In the genomic region with DNA sequence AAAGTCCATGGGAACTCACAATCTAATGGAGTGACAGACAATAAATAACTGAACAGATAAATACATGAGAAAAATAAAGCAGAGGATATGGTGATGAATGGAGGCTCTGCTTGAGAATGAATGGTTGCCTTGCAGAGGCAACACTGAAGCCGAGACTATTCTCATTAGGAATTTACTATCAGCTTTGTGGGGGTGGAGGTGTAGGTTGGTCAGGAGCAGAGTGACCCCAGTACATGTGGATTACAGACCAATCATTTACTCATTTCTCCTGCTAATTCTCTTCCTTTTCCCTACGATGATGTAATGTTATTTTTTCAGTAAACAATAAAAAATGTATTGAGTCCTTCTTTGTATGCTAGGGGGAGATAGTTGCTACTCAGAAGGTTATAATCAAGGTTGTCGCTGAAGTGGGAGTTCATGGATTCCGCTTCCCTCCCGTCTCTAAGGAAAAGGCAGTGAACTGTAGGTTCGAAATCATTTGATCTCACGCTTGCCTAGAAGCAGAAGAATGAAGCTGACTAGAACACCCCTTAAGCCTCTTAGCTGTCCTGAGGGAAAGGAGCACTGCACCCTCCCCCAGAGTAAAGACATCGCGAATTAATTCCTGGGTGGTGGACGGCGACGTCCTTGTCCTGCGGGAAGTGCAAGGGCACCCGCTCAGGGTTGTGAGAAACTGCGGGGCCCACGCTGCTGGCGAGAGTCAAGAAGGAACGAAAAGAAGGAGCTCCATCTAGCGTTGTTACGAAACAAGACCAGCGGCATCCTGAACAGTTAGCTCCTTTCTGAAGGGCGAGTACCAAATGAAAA, we compare ENCODE assay signal across 1 cellular context.
A peak's percentile ranks its signal among the peaks of the same experiment; 100 is the strongest.
TF ChIP-seq lines count a peak whose summit lies in the region.

No MANE protein-coding gene starts in this region.

TF ChIP-seq in GM12878, 131 proteins besides CTCF, POLR2A, EP300 and RAD21 (continued from another document):
- no peak for TF ChIP-seq TCF3 (IDR thresholded peaks at IDR 0.05; ENCODE audit: borderline replicate concordance, insufficient read depth, low read depth, low read length)
- peak; percentile 38; the same call in 1 of the 2 replicates for TF ChIP-seq MXI1 (IDR thresholded peaks at IDR 0.05; ENCODE audit: low read depth, low read length)
- TF ChIP-seq, protein P1, sequence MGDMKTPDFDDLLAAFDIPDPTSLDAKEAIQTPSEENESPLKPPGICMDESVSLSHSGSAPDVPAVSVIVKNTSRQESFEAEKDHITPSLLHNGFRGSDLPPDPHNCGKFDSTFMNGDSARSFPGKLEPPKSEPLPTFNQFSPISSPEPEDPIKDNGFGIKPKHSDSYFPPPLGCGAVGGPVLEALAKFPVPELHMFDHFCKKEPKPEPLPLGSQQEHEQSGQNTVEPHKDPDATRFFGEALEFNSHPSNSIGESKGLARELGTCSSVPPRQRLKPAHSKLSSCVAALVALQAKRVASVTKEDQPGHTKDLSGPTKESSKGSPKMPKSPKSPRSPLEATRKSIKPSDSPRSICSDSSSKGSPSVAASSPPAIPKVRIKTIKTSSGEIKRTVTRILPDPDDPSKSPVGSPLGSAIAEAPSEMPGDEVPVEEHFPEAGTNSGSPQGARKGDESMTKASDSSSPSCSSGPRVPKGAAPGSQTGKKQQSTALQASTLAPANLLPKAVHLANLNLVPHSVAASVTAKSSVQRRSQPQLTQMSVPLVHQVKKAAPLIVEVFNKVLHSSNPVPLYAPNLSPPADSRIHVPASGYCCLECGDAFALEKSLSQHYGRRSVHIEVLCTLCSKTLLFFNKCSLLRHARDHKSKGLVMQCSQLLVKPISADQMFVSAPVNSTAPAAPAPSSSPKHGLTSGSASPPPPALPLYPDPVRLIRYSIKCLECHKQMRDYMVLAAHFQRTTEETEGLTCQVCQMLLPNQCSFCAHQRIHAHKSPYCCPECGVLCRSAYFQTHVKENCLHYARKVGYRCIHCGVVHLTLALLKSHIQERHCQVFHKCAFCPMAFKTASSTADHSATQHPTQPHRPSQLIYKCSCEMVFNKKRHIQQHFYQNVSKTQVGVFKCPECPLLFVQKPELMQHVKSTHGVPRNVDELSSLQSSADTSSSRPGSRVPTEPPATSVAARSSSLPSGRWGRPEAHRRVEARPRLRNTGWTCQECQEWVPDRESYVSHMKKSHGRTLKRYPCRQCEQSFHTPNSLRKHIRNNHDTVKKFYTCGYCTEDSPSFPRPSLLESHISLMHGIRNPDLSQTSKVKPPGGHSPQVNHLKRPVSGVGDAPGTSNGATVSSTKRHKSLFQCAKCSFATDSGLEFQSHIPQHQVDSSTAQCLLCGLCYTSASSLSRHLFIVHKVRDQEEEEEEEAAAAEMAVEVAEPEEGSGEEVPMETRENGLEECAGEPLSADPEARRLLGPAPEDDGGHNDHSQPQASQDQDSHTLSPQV (IDR thresholded peaks at IDR 0.05): no peak
- TF ChIP-seq, protein P2, sequence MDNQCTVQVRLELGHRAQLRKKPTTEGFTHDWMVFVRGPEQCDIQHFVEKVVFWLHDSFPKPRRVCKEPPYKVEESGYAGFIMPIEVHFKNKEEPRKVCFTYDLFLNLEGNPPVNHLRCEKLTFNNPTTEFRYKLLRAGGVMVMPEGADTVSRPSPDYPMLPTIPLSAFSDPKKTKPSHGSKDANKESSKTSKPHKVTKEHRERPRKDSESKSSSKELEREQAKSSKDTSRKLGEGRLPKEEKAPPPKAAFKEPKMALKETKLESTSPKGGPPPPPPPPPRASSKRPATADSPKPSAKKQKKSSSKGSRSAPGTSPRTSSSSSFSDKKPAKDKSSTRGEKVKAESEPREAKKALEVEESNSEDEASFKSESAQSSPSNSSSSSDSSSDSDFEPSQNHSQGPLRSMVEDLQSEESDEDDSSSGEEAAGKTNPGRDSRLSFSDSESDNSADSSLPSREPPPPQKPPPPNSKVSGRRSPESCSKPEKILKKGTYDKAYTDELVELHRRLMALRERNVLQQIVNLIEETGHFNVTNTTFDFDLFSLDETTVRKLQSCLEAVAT (IDR thresholded peaks at IDR 0.05): 0 out of 2 replicates have a peak, but pooled peaks have one; percentile 31
- TF ChIP-seq DPF2 (IDR thresholded peaks at IDR 0.05): no peak
- TF ChIP-seq, protein P3, sequence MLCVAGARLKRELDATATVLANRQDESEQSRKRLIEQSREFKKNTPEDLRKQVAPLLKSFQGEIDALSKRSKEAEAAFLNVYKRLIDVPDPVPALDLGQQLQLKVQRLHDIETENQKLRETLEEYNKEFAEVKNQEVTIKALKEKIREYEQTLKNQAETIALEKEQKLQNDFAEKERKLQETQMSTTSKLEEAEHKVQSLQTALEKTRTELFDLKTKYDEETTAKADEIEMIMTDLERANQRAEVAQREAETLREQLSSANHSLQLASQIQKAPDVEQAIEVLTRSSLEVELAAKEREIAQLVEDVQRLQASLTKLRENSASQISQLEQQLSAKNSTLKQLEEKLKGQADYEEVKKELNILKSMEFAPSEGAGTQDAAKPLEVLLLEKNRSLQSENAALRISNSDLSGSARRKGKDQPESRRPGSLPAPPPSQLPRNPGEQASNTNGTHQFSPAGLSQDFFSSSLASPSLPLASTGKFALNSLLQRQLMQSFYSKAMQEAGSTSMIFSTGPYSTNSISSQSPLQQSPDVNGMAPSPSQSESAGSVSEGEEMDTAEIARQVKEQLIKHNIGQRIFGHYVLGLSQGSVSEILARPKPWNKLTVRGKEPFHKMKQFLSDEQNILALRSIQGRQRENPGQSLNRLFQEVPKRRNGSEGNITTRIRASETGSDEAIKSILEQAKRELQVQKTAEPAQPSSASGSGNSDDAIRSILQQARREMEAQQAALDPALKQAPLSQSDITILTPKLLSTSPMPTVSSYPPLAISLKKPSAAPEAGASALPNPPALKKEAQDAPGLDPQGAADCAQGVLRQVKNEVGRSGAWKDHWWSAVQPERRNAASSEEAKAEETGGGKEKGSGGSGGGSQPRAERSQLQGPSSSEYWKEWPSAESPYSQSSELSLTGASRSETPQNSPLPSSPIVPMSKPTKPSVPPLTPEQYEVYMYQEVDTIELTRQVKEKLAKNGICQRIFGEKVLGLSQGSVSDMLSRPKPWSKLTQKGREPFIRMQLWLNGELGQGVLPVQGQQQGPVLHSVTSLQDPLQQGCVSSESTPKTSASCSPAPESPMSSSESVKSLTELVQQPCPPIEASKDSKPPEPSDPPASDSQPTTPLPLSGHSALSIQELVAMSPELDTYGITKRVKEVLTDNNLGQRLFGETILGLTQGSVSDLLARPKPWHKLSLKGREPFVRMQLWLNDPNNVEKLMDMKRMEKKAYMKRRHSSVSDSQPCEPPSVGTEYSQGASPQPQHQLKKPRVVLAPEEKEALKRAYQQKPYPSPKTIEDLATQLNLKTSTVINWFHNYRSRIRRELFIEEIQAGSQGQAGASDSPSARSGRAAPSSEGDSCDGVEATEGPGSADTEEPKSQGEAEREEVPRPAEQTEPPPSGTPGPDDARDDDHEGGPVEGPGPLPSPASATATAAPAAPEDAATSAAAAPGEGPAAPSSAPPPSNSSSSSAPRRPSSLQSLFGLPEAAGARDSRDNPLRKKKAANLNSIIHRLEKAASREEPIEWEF (IDR thresholded peaks at IDR 0.05; ENCODE audit: insufficient replicate concordance, low read depth, low read length): peak; percentile 19
